ENCODE assay signal across 8 cellular contexts in genomic region chr1:111406325-111406768, GRCh38. TPM values are rescaled to one million over a fixed set of nuclear protein-coding genes. Genes with fewer than 3 reads are reported as not detected.
DNase-seq lines count a peak whose midpoint lies in the region; ATAC-seq, FAIRE-seq and TF ChIP-seq lines count a peak whose summit lies in the region.

No MANE protein-coding gene starts in this region.

- no peaks in the 10 kb centered on the region for H3K9me3 ChIP-seq in endothelial cell of umbilical vein (replicated peaks; ENCODE audit: control insufficient read depth, insufficient read depth, low read length)

- H3K4me3 ChIP-seq in endothelial cell of umbilical vein (replicated peaks in 1 of 3; ENCODE audit: insufficient read depth in 1 of 3, low read depth in 1 of 3, low read length in 3 of 3): no peak overlapping the region

- BruUV-seq in endothelial cell of umbilical vein (replicated peaks; lab: Mats Ljungman, UMichigan): no TSS peak

- no peaks in the 10 kb centered on the region for H4K20me1 ChIP-seq in endothelial cell of umbilical vein (replicated peaks; ENCODE audit: control insufficient read depth, extremely low read depth, insufficient read depth, low read length)

- TF ChIP-seq CTCF in VCaP (conservative IDR thresholded peaks at IDR 0.05) (no peak), endothelial cell of umbilical vein (IDR thresholded peaks at IDR 0.05; ENCODE audit: extremely low read depth in 1 of 2, insufficient read depth in 1 of 2, low read depth in 1 of 2, low read length in 2 of 2) (no peak)

- no peak overlapping the region for H3K4me2 ChIP-seq in endothelial cell of umbilical vein (ENCODE audit: insufficient read depth, low read length)

- H3K79me2 ChIP-seq in endothelial cell of umbilical vein (ENCODE audit: control insufficient read depth, insufficient read depth, low read length): no peaks in the 10 kb centered on the region

- FAIRE-seq in GM19239 (lab: Jason Lieb, UNC) (peak; percentile 98), endothelial cell of umbilical vein (lab: Jason Lieb, UNC) (peak; percentile 68), urothelium cell line (lab: Jason Lieb, UNC) (no peak)

- no peak overlapping the region for H2AFZ ChIP-seq in endothelial cell of umbilical vein (ENCODE audit: low read depth, low read length)

- peak overlapping the region; percentile 87 for H3K27ac ChIP-seq in VCaP
- no peak overlapping the region for H3K27ac ChIP-seq in endothelial cell of umbilical vein (ENCODE audit: insufficient read depth, low read depth, low read length)

- dilution Hi-C loops in endothelial cell of umbilical vein (cut with MboI; ENCODE audit: extremely low pct_ligation_motif_present, low sequenced_read_pairs): no loop called here

- no peaks in the 10 kb centered on the region for H3K36me3 ChIP-seq in endothelial cell of umbilical vein (ENCODE audit: control insufficient read depth in 2 of 2, extremely low read depth in 1 of 2, insufficient read depth in 2 of 2, low read length in 2 of 2)

- H3K9ac ChIP-seq in endothelial cell of umbilical vein (replicated peaks; ENCODE audit: extremely low read depth, insufficient read depth, low read length): no peak overlapping the region

- peaks cover 9 to 14% of the 10 kb centered on the region in 2 experiments for H3K27me3 ChIP-seq in endothelial cell of umbilical vein (ENCODE audit: control insufficient read depth in 2 of 2, insufficient read depth in 2 of 2, low read length in 2 of 2)

- CTCF ChIA-PET in endothelial cell of umbilical vein (lab: Charles Lee): interaction anchor here (0.8 to 1.4 kb wide), 6 partner anchors 14 to 363 kb away, joined by 3 to 6 read pairs (median 4); partner anchors contain the start of gene OVGP1

- TF ChIP-seq POLR2A in endothelial cell of umbilical vein (IDR thresholded peaks at IDR 0.05; ENCODE audit: low read depth, low read length): no peak

- POLR2A ChIA-PET in endothelial cell of umbilical vein (lab: Charles Lee): no interaction called here

- DNase-seq in CD1c-positive myeloid dendritic cell (ENCODE audit: extremely low spot score) (peak; percentile 17), GM19239 (ENCODE audit: insufficient read length, low spot score) (peak; percentile 52), endothelial cell of umbilical vein (ENCODE audit: low read depth, low spot score) (peak; percentile 83), GOT3 (lab: John Stamatoyannopoulos, UW) (no peak), urothelium cell line (ENCODE audit: low spot score) (no peak)
- peak; percentile 16 for DNase-seq in stimulated activated CD8-positive, alpha-beta memory T cell treated with anti-CD3 and anti-CD28 coated beads, Interleukin-12 subunit alpha, Interleukin-12 subunit beta, amount 100 ng/mL, for 1 hour (ENCODE audit: low read depth)

- peak; percentile 96 for ATAC-seq in HG03354 (IDR thresholded peaks at IDR 0.05; ENCODE audit: poor library complexity, severe bottlenecking, unreplicated experiment)

- no peaks in the 10 kb centered on the region for H3K4me1 ChIP-seq in endothelial cell of umbilical vein (ENCODE audit: control insufficient read depth, extremely low read depth, insufficient read depth, low read length)

- no peaks in the 10 kb centered on the region for H3K9me1 ChIP-seq in endothelial cell of umbilical vein (replicated peaks; ENCODE audit: control insufficient read depth, extremely low read depth, insufficient read depth, low read length)

- intact Hi-C loops in endothelial cell of umbilical vein (cut with micrococcal nuclease): no loop called here

TF ChIP-seq in endothelial cell of umbilical vein, 7 proteins besides CTCF, POLR2A, EP300 and RAD21:
- TF ChIP-seq EZH2 (IDR thresholded peaks at IDR 0.05; ENCODE audit: borderline replicate concordance, low read depth, low read length, severe bottlenecking) (no peak), FOS (IDR thresholded peaks at IDR 0.05; ENCODE audit: borderline replicate concordance, insufficient read depth, low read length) (no peak), JUN (IDR thresholded peaks at IDR 0.05; ENCODE audit: borderline replicate concordance, insufficient read depth, insufficient read length, low read depth) (no peak), MYC (IDR thresholded peaks at IDR 0.05; ENCODE audit: low read depth, low read length) (no peak), POLR2AphosphoS5 (IDR thresholded peaks at IDR 0.05; ENCODE audit: insufficient read depth, low read depth, low read length) (no peak)
- TF ChIP-seq, protein P1, sequence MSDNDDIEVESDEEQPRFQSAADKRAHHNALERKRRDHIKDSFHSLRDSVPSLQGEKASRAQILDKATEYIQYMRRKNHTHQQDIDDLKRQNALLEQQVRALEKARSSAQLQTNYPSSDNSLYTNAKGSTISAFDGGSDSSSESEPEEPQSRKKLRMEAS (IDR thresholded peaks at IDR 0.05; ENCODE audit: insufficient read depth, insufficient read length): no peak

RNA-seq across cellular contexts. Expression of gene OVGP1, which starts 21.2 kb away (rescaled TPM):
- 0.75 and 0.99 TPM in 2 replicates for total RNA-seq in endothelial cell of umbilical vein
- polyA plus RNA-seq in endothelial cell of umbilical vein: 1.2 and 1.3 TPM in 2 replicates
- polyA plus RNA-seq in endothelial cell of umbilical vein (2011; cell fraction: cytosol; rRNA removed): 0.36 and 0.47 TPM in 2 replicates
- polyA plus RNA-seq in endothelial cell of umbilical vein (2011; cell fraction: nucleus; rRNA removed): 11.0 and 14.0 TPM in 2 replicates
- 0.85 and 1.3 TPM in 2 replicates for polyA plus RNA-seq in endothelial cell of umbilical vein (2012)
- polyA minus RNA-seq in endothelial cell of umbilical vein: 0.74 and 2.6 TPM in 2 replicates
- not detected for polyA minus RNA-seq in endothelial cell of umbilical vein (2011; cell fraction: cytosol; rRNA and poly(A)+ RNA removed)
- 2.5 and 2.6 TPM in 2 replicates for polyA minus RNA-seq in endothelial cell of umbilical vein (2011; cell fraction: nucleus; rRNA and poly(A)+ RNA removed)

RNA-seq across cellular contexts. Expression of gene WDR77, which starts 42.7 kb away (rescaled TPM):
- total RNA-seq in endothelial cell of umbilical vein: 35.6 and 41.3 TPM in 2 replicates
- polyA plus RNA-seq in endothelial cell of umbilical vein: 105 and 116 TPM in 2 replicates
- 109 and 124 TPM in 2 replicates for polyA plus RNA-seq in endothelial cell of umbilical vein (2011; cell fraction: cytosol; rRNA removed)
- polyA plus RNA-seq in endothelial cell of umbilical vein (2011; cell fraction: nucleus; rRNA removed): 174 and 192 TPM in 2 replicates
- polyA plus RNA-seq in endothelial cell of umbilical vein (2012): 31.9 and 41.3 TPM in 2 replicates
- 140 and 143 TPM in 2 replicates for polyA minus RNA-seq in endothelial cell of umbilical vein
- polyA minus RNA-seq in endothelial cell of umbilical vein (2011; cell fraction: cytosol; rRNA and poly(A)+ RNA removed): 45.9 TPM
- polyA minus RNA-seq in endothelial cell of umbilical vein (2011; cell fraction: nucleus; rRNA and poly(A)+ RNA removed): 26.5 and 59.3 TPM in 2 replicates

RNA-seq across cellular contexts. Expression of gene ATP5PB, which starts 42.9 kb away (rescaled TPM):
- 235 and 244 TPM in 2 replicates for total RNA-seq in endothelial cell of umbilical vein
- polyA plus RNA-seq in endothelial cell of umbilical vein: 189 and 231 TPM in 2 replicates
- polyA plus RNA-seq in endothelial cell of umbilical vein (2011; cell fraction: cytosol; rRNA removed): 304 and 324 TPM in 2 replicates
- 110 and 142 TPM in 2 replicates for polyA plus RNA-seq in endothelial cell of umbilical vein (2011; cell fraction: nucleus; rRNA removed)
- 254 and 375 TPM in 2 replicates for polyA plus RNA-seq in endothelial cell of umbilical vein (2012)
- 121 and 143 TPM in 2 replicates for polyA minus RNA-seq in endothelial cell of umbilical vein
- polyA minus RNA-seq in endothelial cell of umbilical vein (2011; cell fraction: cytosol; rRNA and poly(A)+ RNA removed): 157 TPM
- polyA minus RNA-seq in endothelial cell of umbilical vein (2011; cell fraction: nucleus; rRNA and poly(A)+ RNA removed): 24.6 and 27.9 TPM in 2 replicates

Comparison
In these comparisons a context has a peak if more than half of its experiments do, and no peak if none do; other contexts are left out.
1. DNase-seq: peak in CD1c-positive myeloid dendritic cell (single experiment), GM19239 (single experiment), endothelial cell of umbilical vein (single experiment) and stimulated activated CD8-positive, alpha-beta memory T cell treated with anti-CD3 and anti-CD28 coated beads, Interleukin-12 subunit alpha, Interleukin-12 subunit beta, amount 100 ng/mL, for 1 hour (single experiment); none in GOT3 (single experiment) and urothelium cell line (single experiment).